9 cellular contexts compared by ENCODE assay signal in the genomic region with DNA sequence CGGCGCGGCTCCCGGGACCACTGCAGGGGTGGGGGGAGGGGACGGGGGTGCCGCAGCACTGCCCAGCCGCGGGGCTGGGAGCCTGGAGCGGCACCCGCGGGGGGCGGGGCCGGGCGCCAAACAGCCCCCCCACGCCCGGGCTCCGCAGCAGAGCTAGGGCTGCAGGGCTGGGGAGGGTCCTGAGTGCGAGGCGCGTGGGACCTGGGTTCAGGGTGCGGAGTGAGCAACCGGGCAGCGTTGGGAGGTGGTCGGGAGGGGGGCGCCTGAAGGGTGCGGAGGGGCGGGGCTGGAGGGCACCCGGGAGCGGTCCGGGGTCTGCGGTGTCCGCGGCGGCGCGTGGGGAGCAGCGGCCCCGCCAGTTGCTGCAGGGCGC. TPM values are rescaled to one million over a fixed set of nuclear protein-coding genes. Genes with fewer than 3 reads are reported as not detected.
DNase-seq lines count a peak whose midpoint lies in the region; ATAC-seq, FAIRE-seq and TF ChIP-seq lines count a peak whose summit lies in the region.
"Had no signal": no experiment of that assay in that cellular context is flagged by ENCODE, and none has a peak within 500 bp of the region (broad histone marks: within the 10 kb centered on the region; RNA-seq: fewer than 3 reads in every experiment).

No MANE protein-coding gene starts in this region.

- H3K4me2 ChIP-seq in SU-DHL-6 (ENCODE audit: low read depth, low read length, poor library complexity, severe bottlenecking) = peak overlapping the region; percentile 54

- H3K4me3 ChIP-seq in heart right ventricle (peak overlapping the region; percentile 37 to 96 (median 82)), SU-DHL-6 (ENCODE audit: insufficient read depth, low read length, poor library complexity, severe bottlenecking) (peak overlapping the region; percentile 64), fibroblast of villous mesenchyme (ENCODE audit: low read depth, low read length) (peak overlapping the region; percentile 73), small intestine (ENCODE audit: low read depth in 1 of 2, low read length in 2 of 2) (peak overlapping the region; percentile 80 to 96)

- H3F3A ChIP-seq in SU-DHL-6 (ENCODE audit: insufficient read depth) = peaks cover 6% of the 10 kb centered on the region; the same call in 1 of the 2 replicates

- WGBS in heart right ventricle, 2 donors = 1% methylated on average over 29 to 39 of the region's 39 CpGs
- 0 to 2% (median 1%) methylated on average over 2 to 39 of the region's 39 CpGs for WGBS in small intestine, 3 donors

- H2AFZ ChIP-seq in SU-DHL-6 (ENCODE audit: low read depth, low read length, severe bottlenecking) = no peak overlapping the region

- intact Hi-C loops in heart right ventricle (cut with DNase I) (no loop called here), cardiac septum (cut with DNase I) (loop anchor here (5.0 kb wide), 1 partner anchor 62 kb away; a partner anchor contains a TSS)

- TF ChIP-seq CTCF in heart right ventricle (IDR thresholded peaks at IDR 0.05) (no peak), SU-DHL-6 (IDR thresholded peaks at IDR 0.05; ENCODE audit: insufficient read depth, low read length, poor library complexity, severe bottlenecking) (no peak), fibroblast of villous mesenchyme (IDR thresholded peaks at IDR 0.05; ENCODE audit: insufficient read depth, low read depth, low read length) (no peak)

- no peak for DNase-seq in heart right ventricle
- DNase-seq in cardiac septum (ENCODE audit: low spot score) = no peak
- no peak for DNase-seq in fibroblast of villous mesenchyme (ENCODE audit: low read depth)
- DNase-seq in small intestine = no peak
- DNase-seq in D341Med (ENCODE audit: low spot score) = no peak
- no peak for DNase-seq in SW 1271 (lab: John Stamatoyannopoulos, UW)

- ATAC-seq in heart right ventricle = peak in 2 of 8 donors; percentile 1 to 10
- no peak for ATAC-seq in HG03521 (IDR thresholded peaks at IDR 0.05; ENCODE audit: unreplicated experiment)

- H3K36me3 ChIP-seq in heart right ventricle (peaks cover 0 to 37% (median 0%) of the 10 kb centered on the region in 9 donors), SU-DHL-6 (ENCODE audit: low read length) (no peaks in the 10 kb centered on the region), small intestine (ENCODE audit: control insufficient read depth in 2 of 2, insufficient read depth in 2 of 2, low read length in 2 of 2) (peaks cover 0 to 9% of the 10 kb centered on the region in 2 donors)

- H3K27ac ChIP-seq in heart right ventricle (peak overlapping the region in 5 of 10 donors; percentile 44 to 73 (median 50)), SU-DHL-6 (ENCODE audit: low read depth, low read length) (no peak overlapping the region), small intestine (ENCODE audit: low read depth in 1 of 2, low read length in 1 of 2) (no peak overlapping the region)

- peaks cover 0 to 42% (median 21%) of the 10 kb centered on the region in 9 donors for H3K4me1 ChIP-seq in heart right ventricle
- peaks cover 12 to 16% of the 10 kb centered on the region in 2 donors for H3K4me1 ChIP-seq in small intestine (ENCODE audit: control insufficient read depth in 2 of 2, insufficient read depth in 1 of 2, low read depth in 1 of 2, low read length in 1 of 2)

- H3K27me3 ChIP-seq in heart right ventricle (no peaks in the 10 kb centered on the region), SU-DHL-6 (ENCODE audit: low read length) (no peaks in the 10 kb centered on the region), small intestine (ENCODE audit: control insufficient read depth in 2 of 2, insufficient read depth in 2 of 2, low read length in 2 of 2) (no peaks in the 10 kb centered on the region)

- H3K79me2 ChIP-seq in SU-DHL-6 (ENCODE audit: insufficient read depth, low read length) = no peaks in the 10 kb centered on the region; the same call in 1 of the 2 replicates

- H4K20me1 ChIP-seq in SU-DHL-6 (ENCODE audit: low read depth, low read length) = no peaks in the 10 kb centered on the region; the same call in 1 of the 2 replicates

- FAIRE-seq in small intestine (lab: Jason Lieb, UNC) = no peak
- FAIRE-seq: endometrium had no signal

- H3K9me2 ChIP-seq in SU-DHL-6 (replicated peaks; ENCODE audit: insufficient read depth, low read length) = no peaks in the 10 kb centered on the region

- H3K9me3 ChIP-seq in heart right ventricle = no peaks in the 10 kb centered on the region
- H3K9me3 ChIP-seq in SU-DHL-6 (ENCODE audit: insufficient read depth, low read length) = no peaks in the 10 kb centered on the region
- H3K9me3 ChIP-seq in small intestine (ENCODE audit: control insufficient read depth, low read depth) = no peaks in the 10 kb centered on the region

- H3K9ac ChIP-seq in SU-DHL-6 (ENCODE audit: low read length) = peak overlapping the region; percentile 57

RNA-seq across cellular contexts. Expression of a gene that starts 0.5 kb away (rescaled TPM):
- total RNA-seq in heart right ventricle = 10 to 100 TPM in 9 of 10 donors, 1 to 10 TPM in 1; 9.4 to 16.7 (median 12.7) TPM
- polyA plus RNA-seq in heart right ventricle = 1 to 10 TPM; 8.5 to 9.9 TPM
- 12.7 TPM for total RNA-seq in cardiac septum
- 30.6 and 36.7 TPM in 2 replicates for total RNA-seq in fibroblast of villous mesenchyme
- polyA plus RNA-seq in small intestine = 10 to 100 TPM; 33.1 to 74.9 (median 54.9) TPM

RNA-seq across cellular contexts. Expression of a gene that starts 37.1 kb away (rescaled TPM):
- total RNA-seq in heart right ventricle (10 to 100 TPM in 2 of 10 donors, 1 to 10 TPM in 8; 4.4 to 44.3 (median 9.1) TPM), cardiac septum (15.3 TPM), fibroblast of villous mesenchyme (104 and 111 TPM in 2 replicates)
- polyA plus RNA-seq in heart right ventricle (10 to 100 TPM in 1 of 2 donors, 1 to 10 TPM in 1; 5.6 to 10.4 TPM), small intestine (10 to 100 TPM in 1 of 3 donors, 1 to 10 TPM in 2; 1.3 to 11.1 (median 1.6) TPM)
